2 cellular contexts compared by ENCODE assay signal in the genomic region with DNA sequence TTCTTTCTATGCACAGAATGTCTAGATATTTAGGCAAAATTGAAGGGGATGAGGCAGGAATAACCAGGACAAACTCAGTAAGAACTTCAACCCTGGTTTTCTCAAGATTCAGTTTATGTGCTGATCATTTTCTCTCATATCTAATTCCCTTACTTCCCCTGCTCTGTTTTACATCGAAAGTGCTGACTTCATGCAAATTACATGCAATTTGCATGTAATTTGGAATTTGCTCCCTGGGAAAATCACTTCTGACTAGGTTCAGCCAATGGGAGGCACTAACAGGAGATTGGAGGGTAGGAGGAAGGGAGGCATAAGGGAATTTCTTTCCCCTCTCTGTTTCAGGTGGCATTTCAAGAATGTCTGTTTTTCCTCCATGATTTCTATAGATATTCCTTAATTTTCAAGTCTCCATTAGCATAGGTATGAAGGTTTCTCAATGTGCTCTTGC.
TF ChIP-seq lines count a peak whose summit lies in the region.

No MANE protein-coding gene starts in this region.

TF ChIP-seq in K562, 482 proteins besides CTCF, POLR2A, EP300 and RAD21:
- TF ChIP-seq MAFF (IDR thresholded peaks at IDR 0.05; ENCODE audit: low read length): 0 out of 2 replicates have a peak, but pooled peaks have one; percentile 18
- TF ChIP-seq HOMEZ (CRISPR knock-in tag; IDR thresholded peaks at IDR 0.05): no peak
- TF ChIP-seq MTA1 (IDR thresholded peaks at IDR 0.05; ENCODE audit: borderline replicate concordance): no peak
- TF ChIP-seq ZNF316 (IDR thresholded peaks at IDR 0.05): peak; percentile 13; the same call in 1 of the 2 replicates
- no peak for TF ChIP-seq FOXM1 (IDR thresholded peaks at IDR 0.05; ENCODE audit: low read depth)
- TF ChIP-seq FOXM1 (CRISPR knock-in tag; IDR thresholded peaks at IDR 0.05; ENCODE audit: low read depth): no peak
TF ChIP-seq in K562: peak in this region for 2.

TF ChIP-seq in SK-N-SH, 30 proteins besides CTCF, POLR2A, EP300 and RAD21:
- TF ChIP-seq, protein P1, sequence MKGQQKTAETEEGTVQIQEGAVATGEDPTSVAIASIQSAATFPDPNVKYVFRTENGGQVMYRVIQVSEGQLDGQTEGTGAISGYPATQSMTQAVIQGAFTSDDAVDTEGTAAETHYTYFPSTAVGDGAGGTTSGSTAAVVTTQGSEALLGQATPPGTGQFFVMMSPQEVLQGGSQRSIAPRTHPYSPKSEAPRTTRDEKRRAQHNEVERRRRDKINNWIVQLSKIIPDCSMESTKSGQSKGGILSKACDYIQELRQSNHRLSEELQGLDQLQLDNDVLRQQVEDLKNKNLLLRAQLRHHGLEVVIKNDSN (IDR thresholded peaks at IDR 0.05; ENCODE audit: borderline replicate concordance, low read depth): no peak
- TF ChIP-seq POLR2AphosphoS5 (IDR thresholded peaks at IDR 0.05; ENCODE audit: low read depth, low read length) (no peak), REST (IDR thresholded peaks at IDR 0.05; ENCODE audit: low read depth, low read length) (no peak), YY1 (IDR thresholded peaks at IDR 0.05; ENCODE audit: low read depth) (no peak), GABPA (IDR thresholded peaks at IDR 0.05; ENCODE audit: low read depth) (no peak), EZH2phosphoT487 (IDR thresholded peaks at IDR 0.05; ENCODE audit: borderline replicate concordance, low read depth) (no peak), CHD2 (IDR thresholded peaks at IDR 0.05; ENCODE audit: low read length, partially characterized antibody) (no peak), ELF1 (IDR thresholded peaks at IDR 0.05) (no peak), NRF1 (IDR thresholded peaks at IDR 0.05; ENCODE audit: low read depth, low read length) (no peak), RXRA (IDR thresholded peaks at IDR 0.05; ENCODE audit: borderline replicate concordance, low read depth) (no peak), TEAD4 (IDR thresholded peaks at IDR 0.05; ENCODE audit: borderline replicate concordance, insufficient read depth) (no peak)
- TF ChIP-seq, protein P2, sequence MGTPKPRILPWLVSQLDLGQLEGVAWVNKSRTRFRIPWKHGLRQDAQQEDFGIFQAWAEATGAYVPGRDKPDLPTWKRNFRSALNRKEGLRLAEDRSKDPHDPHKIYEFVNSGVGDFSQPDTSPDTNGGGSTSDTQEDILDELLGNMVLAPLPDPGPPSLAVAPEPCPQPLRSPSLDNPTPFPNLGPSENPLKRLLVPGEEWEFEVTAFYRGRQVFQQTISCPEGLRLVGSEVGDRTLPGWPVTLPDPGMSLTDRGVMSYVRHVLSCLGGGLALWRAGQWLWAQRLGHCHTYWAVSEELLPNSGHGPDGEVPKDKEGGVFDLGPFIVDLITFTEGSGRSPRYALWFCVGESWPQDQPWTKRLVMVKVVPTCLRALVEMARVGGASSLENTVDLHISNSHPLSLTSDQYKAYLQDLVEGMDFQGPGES (IDR thresholded peaks at IDR 0.05; ENCODE audit: low read depth, low read length): no peak
